7 cellular contexts compared by ENCODE assay signal in genomic region chr2:237967463-237967871, GRCh38. TPM values are rescaled to one million over a fixed set of nuclear protein-coding genes. Genes with fewer than 3 reads are reported as not detected.
A peak's percentile ranks its signal among the peaks of the same experiment; 100 is the strongest.
DNase-seq lines count a peak whose midpoint lies in the region; ATAC-seq, FAIRE-seq and TF ChIP-seq lines count a peak whose summit lies in the region.

No MANE protein-coding gene starts in this region.

- peak overlapping the region; percentile 87 for H3K27ac Mint-ChIP-seq in stimulated activated naive CD8-positive, alpha-beta T cell treated with anti-CD3 and anti-CD28 coated beads, Interleukin-15, Interleukin-2, amounts not matched to agents 100 ng/mL and 50 ng/mL, for 24 hours

- H3K27me3 Mint-ChIP-seq in stimulated activated naive CD8-positive, alpha-beta T cell treated with anti-CD3 and anti-CD28 coated beads, Interleukin-15, Interleukin-2, amounts not matched to agents 100 ng/mL and 50 ng/mL, for 24 hours, result no peaks in the 10 kb centered on the region

- H3K4me3 Mint-ChIP-seq in stimulated activated naive CD8-positive, alpha-beta T cell treated with anti-CD3 and anti-CD28 coated beads, Interleukin-15, Interleukin-2, amounts not matched to agents 100 ng/mL and 50 ng/mL, for 24 hours, result peak overlapping the region; percentile 96

- peak; percentile 1 for ATAC-seq in GM18498 (IDR thresholded peaks at IDR 0.05; ENCODE audit: unreplicated experiment)
- no peak for ATAC-seq in GM21737 (IDR thresholded peaks at IDR 0.05; ENCODE audit: unreplicated experiment)

- no peak for FAIRE-seq in bronchial epithelial cell (lab: Jason Lieb, UNC)

- no peak for TF ChIP-seq CTCF in bronchial epithelial cell (IDR thresholded peaks at IDR 0.05; ENCODE audit: insufficient read depth, low read length, severe bottlenecking)

- H3K27me3 ChIP-seq in bronchial epithelial cell (ENCODE audit: control insufficient read depth, insufficient read depth, low read length), result no peaks in the 10 kb centered on the region

- peak; percentile 1 for DNase-seq in NCI-H774 (lab: John Stamatoyannopoulos, UW)
- DNase-seq in bronchial epithelial cell (ENCODE audit: low read depth), result no peak
- peak; percentile 11 for DNase-seq in kidney tubule cell (ENCODE audit: low spot score)
- DNase-seq in DMS153 treated with DMSO at 0.1 percent for 48 hours (lab: John Stamatoyannopoulos, UW; ENCODE audit: unreplicated experiment), result no peak

- peaks cover 6% of the 10 kb centered on the region for H3K36me3 ChIP-seq in bronchial epithelial cell (ENCODE audit: control insufficient read depth, insufficient read depth, low read length)

- H3K9me3 Mint-ChIP-seq in stimulated activated naive CD8-positive, alpha-beta T cell treated with anti-CD3 and anti-CD28 coated beads, Interleukin-15, Interleukin-2, amounts not matched to agents 100 ng/mL and 50 ng/mL, for 24 hours, result peaks cover 10% of the 10 kb centered on the region

- peaks cover 20% of the 10 kb centered on the region for H3K36me3 Mint-ChIP-seq in stimulated activated naive CD8-positive, alpha-beta T cell treated with anti-CD3 and anti-CD28 coated beads, Interleukin-15, Interleukin-2, amounts not matched to agents 100 ng/mL and 50 ng/mL, for 24 hours (ENCODE audit: low read depth)

- H3K4me3 ChIP-seq in bronchial epithelial cell (ENCODE audit: low read depth, low read length), result peak overlapping the region; percentile 90

- H3K4me1 Mint-ChIP-seq in stimulated activated naive CD8-positive, alpha-beta T cell treated with anti-CD3 and anti-CD28 coated beads, Interleukin-15, Interleukin-2, amounts not matched to agents 100 ng/mL and 50 ng/mL, for 24 hours (ENCODE audit: low read depth), result peaks cover 46% of the 10 kb centered on the region

RNA-seq across cellular contexts. Expression of gene UBE2F, which starts 0.7 kb away (rescaled TPM):
- total RNA-seq in bronchial epithelial cell, result 64.0 and 74.4 TPM in 2 replicates

Comparison
In these comparisons a context has a peak if more than half of its experiments do, and no peak if none do; other contexts are left out.
1. DNase-seq: peak in NCI-H774 (single experiment) and kidney tubule cell (single experiment); none in bronchial epithelial cell (single experiment) and DMS153 treated with DMSO at 0.1 percent for 48 hours (single experiment).